In genomic region chr22:28909375-28909774, GRCh38 we compare ENCODE assay signal across 11 cellular contexts. TPM values are rescaled to one million over a fixed set of nuclear protein-coding genes. Genes with fewer than 3 reads are reported as not detected.
DNase-seq lines count a peak whose midpoint lies in the region; ATAC-seq, FAIRE-seq and TF ChIP-seq lines count a peak whose summit lies in the region.
"Had no signal": no experiment of that assay in that cellular context is flagged by ENCODE, and none has a peak within 500 bp of the region (broad histone marks: within the 10 kb centered on the region; RNA-seq: fewer than 3 reads in every experiment).

No MANE protein-coding gene starts in this region.

- ATAC-seq in GM21619 (IDR thresholded peaks at IDR 0.05; ENCODE audit: unreplicated experiment) (peak; percentile 52), left colon (no peak)
- ATAC-seq: left ventricle myocardium superior, SK-N-SH treated with all-trans-retinoic acid at 6 μM for 48 hours had no signal

- H3K36me3 Mint-ChIP-seq in activated CD4-positive, alpha-beta memory T cell treated with anti-CD3 and anti-CD28 coated beads for 36 hours, result no peaks in the 10 kb centered on the region

- TF ChIP-seq POLR2A in tibial nerve (IDR thresholded peaks at IDR 0.05), result no peak

- peak overlapping the region; percentile 58 for H3K27ac Mint-ChIP-seq in activated CD4-positive, alpha-beta memory T cell treated with anti-CD3 and anti-CD28 coated beads for 36 hours

- H3K4me3 ChIP-seq in tibial nerve, result no peak overlapping the region
- H3K4me3 ChIP-seq: breast epithelium had no signal

- POLR2A ChIA-PET in activated CD4-positive, alpha-beta memory T cell treated with anti-CD3 and anti-CD28 coated beads for 36 hours (lab: Charles Lee), result interaction anchor here (0.6 to 2.0 kb wide), 6 partner anchors 55 to 121 kb away, joined by 3 to 6 read pairs (median 3); partner anchors contain the start of gene XBP1

- peaks cover 3% of the 10 kb centered on the region for H3K9me3 Mint-ChIP-seq in activated CD4-positive, alpha-beta memory T cell treated with anti-CD3 and anti-CD28 coated beads for 36 hours

- H3K9me3 ChIP-seq in tibial nerve, result no peaks in the 10 kb centered on the region
- H3K9me3 ChIP-seq: breast epithelium had no signal

- WGBS in tibial nerve, 2 donors, result 87 to 93% methylated on average over 5 of the region's 5 CpGs

- no peaks in the 10 kb centered on the region for H3K27me3 ChIP-seq in tibial nerve
- H3K27me3 ChIP-seq: breast epithelium had no signal

- TF ChIP-seq CTCF in tibial nerve (IDR thresholded peaks at IDR 0.05), result no peak

- DNase-seq in activated CD4-positive, alpha-beta memory T cell treated with anti-CD3 and anti-CD28 coated beads for 36 hours, result peak; percentile 89
- DNase-seq in caudate nucleus (lab: John Stamatoyannopoulos, UW), result peak in 2 of 61 donors; percentile 13 to 48
- DNase-seq in stimulated activated CD8-positive, alpha-beta memory T cell treated with anti-CD3 and anti-CD28 coated beads, Interleukin-15, amount 100 ng/mL, for 24 hours (ENCODE audit: low read depth), result peak; percentile 10
- no peak for DNase-seq in HuH-7.5 (ENCODE audit: low spot score)
- no peak for DNase-seq in RCC 7860 (ENCODE audit: low spot score)
- no peak for DNase-seq in left colon
- DNase-seq in tibial nerve (ENCODE audit: low spot score in 2 of 2), result no peak
- DNase-seq: left ventricle myocardium superior had no signal

- peaks cover 34% of the 10 kb centered on the region for H3K4me1 Mint-ChIP-seq in activated CD4-positive, alpha-beta memory T cell treated with anti-CD3 and anti-CD28 coated beads for 36 hours (ENCODE audit: low read depth)

- TF ChIP-seq EP300 in tibial nerve (IDR thresholded peaks at IDR 0.05), result no peak

- H3K4me1 ChIP-seq in tibial nerve, result peaks cover 0 to 90% (median 32%) of the 10 kb centered on the region in 4 donors

- peak overlapping the region; percentile 26 for H3K27ac ChIP-seq in caudate nucleus (ENCODE audit: low read depth, low read length)
- peak overlapping the region in 1 of 4 donors; percentile 25 for H3K27ac ChIP-seq in tibial nerve
- H3K27ac ChIP-seq: breast epithelium had no signal

- CTCF ChIA-PET in activated CD4-positive, alpha-beta memory T cell treated with anti-CD3 and anti-CD28 coated beads for 36 hours (lab: Charles Lee), result interaction anchor here (0.7 to 1.8 kb wide), 3 partner anchors 53 to 1478 kb away, joined by 3 to 7 read pairs (median 5); partner anchors contain the start of gene RNF215

- H3K27me3 Mint-ChIP-seq in activated CD4-positive, alpha-beta memory T cell treated with anti-CD3 and anti-CD28 coated beads for 36 hours, result peaks cover 47% of the 10 kb centered on the region

- no peak for FAIRE-seq in RCC 7860 (lab: Jason Lieb, UNC)

- H3K36me3 ChIP-seq in tibial nerve, result no peaks in the 10 kb centered on the region
- H3K36me3 ChIP-seq: breast epithelium had no signal

- H3K4me3 Mint-ChIP-seq in activated CD4-positive, alpha-beta memory T cell treated with anti-CD3 and anti-CD28 coated beads for 36 hours, result no peak overlapping the region

- intact Hi-C loops in activated CD4-positive, alpha-beta memory T cell treated with anti-CD3 and anti-CD28 coated beads for 36 hours (cut with micrococcal nuclease), result loop anchor here (1.0 to 5.0 kb wide), 4 partner anchors 26 to 258 kb away; partner anchors contain the start of gene ZNRF3
- intact Hi-C loops in left colon (cut with DNase I, micrococcal nuclease), result no loop called here

RNA-seq across cellular contexts. Expression of gene ZNRF3, which starts 26.0 kb away (rescaled TPM):
- total RNA-seq in activated CD4-positive, alpha-beta memory T cell treated with anti-CD3 and anti-CD28 coated beads for 36 hours, result 1 to 10 TPM; 1.3 to 1.5 TPM
- total RNA-seq in left colon, result 1 to 10 TPM; 6.2 to 7.0 TPM
- total RNA-seq in tibial nerve, result 10 to 100 TPM; 18.0 to 37.9 (median 23.5) TPM

Comparison
In these comparisons a context has a peak if more than half of its experiments do, and no peak if none do; other contexts are left out.
1. DNase-seq: peak in activated CD4-positive, alpha-beta memory T cell treated with anti-CD3 and anti-CD28 coated beads for 36 hours (single experiment) and stimulated activated CD8-positive, alpha-beta memory T cell treated with anti-CD3 and anti-CD28 coated beads, Interleukin-15, amount 100 ng/mL, for 24 hours (single experiment); none in HuH-7.5 (single experiment), RCC 7860 (single experiment), left colon (0 of 2) and tibial nerve (0 of 2).